In the genomic region with DNA sequence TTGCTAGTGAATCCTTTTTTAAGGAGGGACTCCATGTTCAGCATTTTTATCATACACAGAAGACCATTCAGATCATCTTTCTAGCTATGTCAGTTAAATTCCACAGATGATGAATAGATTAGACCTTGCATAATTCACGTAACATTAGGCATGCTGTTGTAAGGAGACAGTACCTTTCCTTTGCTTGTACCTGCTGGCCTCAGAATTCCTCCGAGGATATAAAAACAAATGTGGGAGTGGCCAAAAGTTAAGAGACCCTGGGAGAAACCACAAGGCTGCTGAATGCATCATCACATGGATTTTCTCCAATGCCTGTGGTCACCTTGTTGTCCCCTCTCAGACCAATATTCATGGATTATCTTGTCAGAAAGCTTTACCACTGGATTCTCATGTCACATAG, we compare ENCODE assay signal across 26 cellular contexts.
"Had no signal": no experiment of that assay in that cellular context is flagged by ENCODE, and none has a peak within 500 bp of the region (broad histone marks: within the 10 kb centered on the region; RNA-seq: fewer than 3 reads in every experiment).

No MANE protein-coding gene starts in this region.

- H3K4me3 ChIP-seq: coronary artery, dorsolateral prefrontal cortex, left ventricle myocardium inferior, lung, mucosa of descending colon, right lobe of liver, skin epidermis, testis, transverse colon had no signal

- H3K36me3 ChIP-seq: left ventricle myocardium inferior, neutrophil, right lobe of liver, transverse colon, WERI-Rb-1 had no signal

- DNase-seq: activated CD4-positive, alpha-beta memory T cell treated with anti-CD3 and anti-CD28 coated beads for 36 hours; activated CD4-positive, alpha-beta T cell treated with anti-CD3 and anti-CD28 coated beads, Interleukin-2, amount 10 ng/mL, durations not matched to agents 24 days and 14 days; activated CD8-positive, alpha-beta memory T cell treated with anti-CD3 and anti-CD28 coated beads, Interleukin-2, amount 50 U/mL, for 48 hours; activated gamma-delta T cell; activated naive CD4-positive, alpha-beta T cell treated with anti-CD3 and anti-CD28 coated beads, Interleukin-2, amount 10 ng/mL, durations not matched to agents 7 days and 5 days; activated naive CD8-positive, alpha-beta T cell treated with anti-CD3 and anti-CD28 coated beads, Interleukin-2, amount 10 ng/mL, durations not matched to agents 7 days and 5 days; activated T-cell treated with anti-CD3 and anti-CD28 coated beads, Interleukin-2, amount 50 U/mL, for 24 hours; amniotic stem cell; dorsolateral prefrontal cortex; effector memory CD4-positive, alpha-beta T cell; left ventricle myocardium inferior; mucosa of descending colon; right lobe of liver; stimulated activated CD4-positive, alpha-beta T cell treated with anti-CD3 and anti-CD28 coated beads, Interleukin-12 subunit alpha, Interleukin-12 subunit beta, amount 100 ng/mL, for 4 hours; stimulated activated CD4-positive, alpha-beta T cell treated with anti-CD3 and anti-CD28 coated beads, Interleukin-4, amount 100 ng/mL, for 1 hour; stimulated activated naive CD8-positive, alpha-beta T cell treated with anti-CD3 and anti-CD28 coated beads, Interleukin-15, Interleukin-2, amounts not matched to agents 100 U/mL and 50 U/mL, for 24 hours; SW 1271; T-helper 9 cell; testis; transverse colon; WERI-Rb-1 had no signal

- H3K4me1 ChIP-seq: left ventricle myocardium inferior, right lobe of liver, testis, transverse colon had no signal

- H3K27ac ChIP-seq: coronary artery, dorsolateral prefrontal cortex, left ventricle myocardium inferior, neutrophil, right lobe of liver, skin epidermis, testis, transverse colon, WERI-Rb-1 had no signal

- H3K9me3 ChIP-seq: left ventricle myocardium inferior, mucosa of descending colon, neutrophil, right lobe of liver, testis, transverse colon had no signal

- ATAC-seq: activated CD4-positive, CD25-positive, alpha-beta regulatory T cell treated with anti-CD3 and anti-CD28 coated beads, Interleukin-2, amount 50 U/mL, for 24 hours; mucosa of descending colon; right lobe of liver; stimulated activated naive CD8-positive, alpha-beta T cell treated with anti-CD3 and anti-CD28 coated beads, Interleukin-15, Interleukin-2, amounts not matched to agents 100 U/mL and 50 U/mL, for 24 hours had no signal

- H3K27me3 ChIP-seq: neutrophil, right lobe of liver, testis, transverse colon had no signal
